Comparison of ENCODE assay signal across 8 cellular contexts in the genomic region with DNA sequence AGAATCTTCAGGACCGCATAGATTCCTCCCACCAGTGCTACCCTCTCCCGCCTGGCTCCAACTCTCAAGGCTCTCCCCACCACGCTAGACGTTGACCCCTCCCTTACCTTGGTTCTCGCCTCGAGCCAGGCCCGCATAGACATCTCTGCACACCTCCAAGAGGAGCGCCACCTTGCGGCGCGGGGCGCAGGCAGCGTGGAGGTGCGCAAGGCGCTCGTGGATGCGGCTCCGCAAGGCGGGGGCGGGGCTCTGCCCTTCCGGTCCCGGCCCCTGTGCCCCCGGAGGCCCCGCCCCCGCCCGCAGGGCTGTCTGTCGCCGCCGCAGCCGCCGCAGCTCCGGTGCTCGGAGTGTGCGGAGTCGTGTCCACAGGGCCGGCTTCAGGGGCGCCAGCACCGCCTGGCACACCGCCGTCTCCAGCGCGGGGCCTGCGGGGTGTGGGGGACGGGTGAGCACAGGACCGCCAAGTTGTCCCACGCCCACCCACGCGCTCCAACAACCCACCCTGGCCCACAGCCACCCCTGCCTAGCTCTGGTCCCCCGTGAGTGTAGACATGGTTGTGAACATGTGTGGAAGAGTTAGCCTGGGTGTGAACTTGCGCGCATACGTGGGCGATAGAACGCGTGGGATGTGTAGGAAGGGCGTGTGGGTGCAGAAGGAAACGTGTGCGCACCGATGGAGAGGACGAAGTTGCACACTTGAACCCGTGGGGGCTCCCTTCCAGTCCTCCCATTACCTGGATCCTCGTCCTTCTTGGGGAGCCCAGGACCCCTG. TPM values are rescaled to one million over a fixed set of nuclear protein-coding genes. Genes with fewer than 3 reads are reported as not detected.
A peak's percentile ranks its signal among the peaks of the same experiment; 100 is the strongest.
DNase-seq lines count a peak whose midpoint lies in the region; TF ChIP-seq lines count a peak whose summit lies in the region.

No MANE protein-coding gene starts in this region.

- no peaks in the 10 kb centered on the region for H3K27me3 ChIP-seq in muscle layer of colon (ENCODE audit: control insufficient read depth in 1 of 2, insufficient read depth in 2 of 2, low read length in 2 of 2)

- H3K4me1 Mint-ChIP-seq in Calu3 (ENCODE audit: low read depth, unreplicated experiment): peaks cover 11% of the 10 kb centered on the region

- no peaks in the 10 kb centered on the region for H3K9me3 ChIP-seq in muscle layer of colon (ENCODE audit: low read length)

- H3K4me3 ChIP-seq in HFF-Myc (replicated peaks; ENCODE audit: low read depth, low read length) (peak overlapping the region; percentile 48), epithelial cell of proximal tubule (ENCODE audit: low read depth, low read length) (peak overlapping the region; percentile 52), muscle layer of colon (ENCODE audit: low read depth in 1 of 2, low read length in 2 of 2) (peak overlapping the region; percentile 40 to 82)

- H3K4me1 ChIP-seq in muscle layer of colon (ENCODE audit: insufficient read depth, low read length): peaks cover 10% of the 10 kb centered on the region

- intact Hi-C loops in Calu3 (cut with micrococcal nuclease; ENCODE audit: unreplicated experiment): no loop called here

- H3K9me3 Mint-ChIP-seq in Calu3 (ENCODE audit: low read depth, unreplicated experiment): no peaks in the 10 kb centered on the region

- DNase-seq in EH (ENCODE audit: low read depth) (peak; percentile 76), HFF-Myc (ENCODE audit: extremely low read depth, low read depth) (peak; percentile 31), NCI-H446 (lab: John Stamatoyannopoulos, UW) (peak; percentile 28 to 82), activated T-cell treated with anti-CD3 and anti-CD28 coated beads for 24 hours (ENCODE audit: low read depth) (peak; percentile 90), epithelial cell of proximal tubule (ENCODE audit: low read depth) (no peak), Calu3 (no peak)
- DNase-seq in stimulated activated CD8-positive, alpha-beta memory T cell treated with anti-CD3 and anti-CD28 coated beads, Interleukin-4, amount 100 ng/mL, for 48 hours: peak; percentile 95

- H3K36me3 Mint-ChIP-seq in Calu3 (ENCODE audit: insufficient read depth, unreplicated experiment): peaks cover 2% of the 10 kb centered on the region

- TF ChIP-seq CTCF in HFF-Myc (IDR thresholded peaks at IDR 0.05; ENCODE audit: low read depth, low read length, missing control alignments): peak; percentile 78
- TF ChIP-seq CTCF in epithelial cell of proximal tubule (conservative IDR thresholded peaks at IDR 0.05; ENCODE audit: low read depth, low read length): peak; percentile 76
- no peak for TF ChIP-seq CTCF in Calu3 (IDR thresholded peaks at IDR 0.05; ENCODE audit: unreplicated experiment)

- no peak overlapping the region for H3K27ac ChIP-seq in muscle layer of colon (ENCODE audit: low read depth, low read length)

- H3K27ac Mint-ChIP-seq in Calu3 (ENCODE audit: unreplicated experiment): no peak overlapping the region

- CTCF ChIA-PET in Calu3 (lab: Charles Lee): no interaction called here

- H3K27me3 Mint-ChIP-seq in Calu3 (ENCODE audit: unreplicated experiment): no peaks in the 10 kb centered on the region

- H3K9ac ChIP-seq in muscle layer of colon (ENCODE audit: low read length): no peak overlapping the region

- no TSS peak for BruUV-seq in Calu3 (replicated peaks; lab: Mats Ljungman, UMichigan)

- H3K36me3 ChIP-seq in muscle layer of colon (ENCODE audit: insufficient read depth, low read length): no peaks in the 10 kb centered on the region

- H3K4me3 Mint-ChIP-seq in Calu3 (ENCODE audit: low read depth, unreplicated experiment): no peak overlapping the region

RNA-seq across cellular contexts. Expression of gene RINL, which starts 8.1 kb away (rescaled TPM):
- total RNA-seq in epithelial cell of proximal tubule (10.9 and 11.2 TPM in 2 replicates), Calu3 (2022) (4.1 TPM in 2 replicates)

RNA-seq across cellular contexts. Expression of gene HNRNPL, which starts 20.2 kb away (rescaled TPM):
- 224 and 403 TPM in 2 replicates for total RNA-seq in epithelial cell of proximal tubule
- 383 and 408 TPM in 2 replicates for total RNA-seq in Calu3 (2022)

RNA-seq across cellular contexts. Expression of gene SIRT2, which starts 29.4 kb away (rescaled TPM):
- total RNA-seq in epithelial cell of proximal tubule (26.1 and 43.5 TPM in 2 replicates), Calu3 (2022) (51.7 and 55.6 TPM in 2 replicates)

RNA-seq across cellular contexts. Expression of gene NFKBIB, which starts 29.7 kb away (rescaled TPM):
- total RNA-seq in epithelial cell of proximal tubule (23.6 and 33.1 TPM in 2 replicates), Calu3 (2022) (54.4 and 62.6 TPM in 2 replicates)

RNA-seq across cellular contexts. Expression of gene ECH1, which starts 38.4 kb away (rescaled TPM):
- total RNA-seq in epithelial cell of proximal tubule (41.2 and 45.5 TPM in 2 replicates), Calu3 (2022) (253 and 291 TPM in 2 replicates)

Comparison
In these comparisons a context has a peak if more than half of its experiments do, and no peak if none do; other contexts are left out.
1. DNase-seq: peak in EH (single experiment), HFF-Myc (single experiment), NCI-H446 (2 of 2), activated T-cell treated with anti-CD3 and anti-CD28 coated beads for 24 hours (single experiment) and stimulated activated CD8-positive, alpha-beta memory T cell treated with anti-CD3 and anti-CD28 coated beads, Interleukin-4, amount 100 ng/mL, for 48 hours (single experiment); none in epithelial cell of proximal tubule (single experiment) and Calu3 (single experiment).
2. Peak in every context shown above with its lines, with median percentiles within 50 percentile points of each other: H3K4me3 ChIP-seq.